Comparison of ENCODE assay signal across 8 cellular contexts in genomic region chr1:6599141-6599975, GRCh38. TPM values are rescaled to one million over a fixed set of nuclear protein-coding genes. Genes with fewer than 3 reads are reported as not detected.
DNase-seq lines count a peak whose midpoint lies in the region; TF ChIP-seq lines count a peak whose summit lies in the region.

No MANE protein-coding gene starts in this region.

- H3K27me3 Mint-ChIP-seq in immature natural killer cell (ENCODE audit: low read depth in 3 of 3) = peaks cover 1 to 20% (median 3%) of the 10 kb centered on the region in 3 donors
- peaks cover 9% of the 10 kb centered on the region for H3K27me3 Mint-ChIP-seq in glutamatergic neuron (ENCODE audit: unreplicated experiment)

- H3K9me3 Mint-ChIP-seq in immature natural killer cell (no peaks in the 10 kb centered on the region), glutamatergic neuron (ENCODE audit: unreplicated experiment) (peaks cover 13% of the 10 kb centered on the region)

- H3K4me1 Mint-ChIP-seq in immature natural killer cell (peaks cover 60 to 61% of the 10 kb centered on the region in 2 donors), glutamatergic neuron (ENCODE audit: low read depth, unreplicated experiment) (peaks cover 21% of the 10 kb centered on the region)

- H3K36me3 Mint-ChIP-seq in immature natural killer cell (peaks cover 0 to 19% (median 0%) of the 10 kb centered on the region in 3 donors), glutamatergic neuron (ENCODE audit: unreplicated experiment) (no peaks in the 10 kb centered on the region)

- H2AFZ ChIP-seq in ACC112 (ENCODE audit: low read length, unreplicated experiment) = no peak overlapping the region

- peak; percentile 80 for DNase-seq in NOMO-1 treated with DMSO at 0.1 percent for 48 hours (lab: John Stamatoyannopoulos, UW; ENCODE audit: unreplicated experiment)
- peak; percentile 86 for DNase-seq in activated effector memory CD4-positive, alpha-beta T cell treated with anti-CD3 and anti-CD28 coated beads, Interleukin-2, amount 50 U/mL, for 16 hours
- peak in 2 of 3 donors; percentile 40 to 45 for DNase-seq in immature natural killer cell
- peak; percentile 45 for DNase-seq in stimulated activated CD8-positive, alpha-beta memory T cell treated with anti-CD3 and anti-CD28 coated beads, Interleukin-12 subunit alpha, Interleukin-12 subunit beta, amount 100 ng/mL, for 1 hour (ENCODE audit: low read depth)
- DNase-seq in 8988T = no peak
- DNase-seq in glutamatergic neuron = no peak
- DNase-seq in AG08395 (ENCODE audit: low spot score) = no peak

- H3K27me3 ChIP-seq in ACC112 (ENCODE audit: insufficient read depth, low read length) = no peaks in the 10 kb centered on the region

- TF ChIP-seq CTCF in glutamatergic neuron (IDR thresholded peaks at IDR 0.05; ENCODE audit: partially characterized antibody, unreplicated experiment) = no peak

- H3K4me3 Mint-ChIP-seq in immature natural killer cell = peak overlapping the region; percentile 85 to 98 (median 96)
- no peak overlapping the region for H3K4me3 Mint-ChIP-seq in glutamatergic neuron (ENCODE audit: unreplicated experiment)

- H3K79me2 ChIP-seq in ACC112 (ENCODE audit: control insufficient read depth, insufficient read depth, low read length, unreplicated experiment) = peaks cover 67% of the 10 kb centered on the region

- H3K4me1 ChIP-seq in ACC112 (ENCODE audit: control insufficient read depth, insufficient read depth, low read length, unreplicated experiment) = peaks cover 28% of the 10 kb centered on the region

- H3K27ac Mint-ChIP-seq in immature natural killer cell (peak overlapping the region; percentile 84 to 95 (median 88)), glutamatergic neuron (ENCODE audit: unreplicated experiment) (no peak overlapping the region)

- no peak overlapping the region for H3K27ac ChIP-seq in ACC112 (ENCODE audit: low read depth, low read length)

- peak overlapping the region; percentile 69 for H3K4me3 ChIP-seq in ACC112 (ENCODE audit: low read depth, low read length)

- H3K36me3 ChIP-seq in ACC112 (ENCODE audit: insufficient read depth, low read length) = peaks cover 4% of the 10 kb centered on the region; the same call in 1 of the 2 replicates

RNA-seq across cellular contexts. Expression of gene KLHL21, which starts 3.3 kb away (rescaled TPM):
- 10 to 100 TPM in 1 of 3 donors, 1 to 10 TPM in 2; 7.6 to 19.7 (median 9.2) TPM for polyA plus RNA-seq in immature natural killer cell
- 9.2 TPM for total RNA-seq in glutamatergic neuron (ENCODE audit: unreplicated experiment)

RNA-seq across cellular contexts. Expression of gene PHF13, which starts 14.2 kb away (rescaled TPM):
- 1 to 10 TPM; 1.2 to 5.7 (median 2.9) TPM for polyA plus RNA-seq in immature natural killer cell
- total RNA-seq in glutamatergic neuron (ENCODE audit: unreplicated experiment) = 13.2 TPM

RNA-seq across cellular contexts. Expression of gene ZBTB48, which starts 19.6 kb away (rescaled TPM):
- 10 to 100 TPM in 2 of 3 donors, 1 to 10 TPM in 1; 8.3 to 25.9 (median 20.9) TPM for polyA plus RNA-seq in immature natural killer cell
- 39.0 TPM for total RNA-seq in glutamatergic neuron (ENCODE audit: unreplicated experiment)

RNA-seq across cellular contexts. Expression of gene THAP3, which starts 25.3 kb away (rescaled TPM):
- 10 to 100 TPM; 19.4 to 28.4 (median 28.0) TPM for polyA plus RNA-seq in immature natural killer cell
- 30.2 TPM for total RNA-seq in glutamatergic neuron (ENCODE audit: unreplicated experiment)

RNA-seq across cellular contexts. Expression of gene TAS1R1, which starts 44.3 kb away (rescaled TPM):
- polyA plus RNA-seq in immature natural killer cell = under 1 TPM in 1 of 3 donors, not detected in 2; 0.16 TPM
- not detected for total RNA-seq in glutamatergic neuron (ENCODE audit: unreplicated experiment)

Comparison
In these comparisons a context has a peak if more than half of its experiments do, and no peak if none do; other contexts are left out.
1. DNase-seq: peak in NOMO-1 treated with DMSO at 0.1 percent for 48 hours (single experiment), activated effector memory CD4-positive, alpha-beta T cell treated with anti-CD3 and anti-CD28 coated beads, Interleukin-2, amount 50 U/mL, for 16 hours (single experiment), immature natural killer cell (2 of 3) and stimulated activated CD8-positive, alpha-beta memory T cell treated with anti-CD3 and anti-CD28 coated beads, Interleukin-12 subunit alpha, Interleukin-12 subunit beta, amount 100 ng/mL, for 1 hour (single experiment); none in 8988T (single experiment), glutamatergic neuron (single experiment) and AG08395 (single experiment).